Comparison of ENCODE assay signal across 1 cellular context in genomic region chr5:176901260-176902101, GRCh38.
TF ChIP-seq lines count a peak whose summit lies in the region.

No MANE protein-coding gene starts in this region.

TF ChIP-seq in HCT116, 20 proteins besides CTCF, POLR2A, EP300 and RAD21 (continued from another document):
- TF ChIP-seq, protein P1, sequence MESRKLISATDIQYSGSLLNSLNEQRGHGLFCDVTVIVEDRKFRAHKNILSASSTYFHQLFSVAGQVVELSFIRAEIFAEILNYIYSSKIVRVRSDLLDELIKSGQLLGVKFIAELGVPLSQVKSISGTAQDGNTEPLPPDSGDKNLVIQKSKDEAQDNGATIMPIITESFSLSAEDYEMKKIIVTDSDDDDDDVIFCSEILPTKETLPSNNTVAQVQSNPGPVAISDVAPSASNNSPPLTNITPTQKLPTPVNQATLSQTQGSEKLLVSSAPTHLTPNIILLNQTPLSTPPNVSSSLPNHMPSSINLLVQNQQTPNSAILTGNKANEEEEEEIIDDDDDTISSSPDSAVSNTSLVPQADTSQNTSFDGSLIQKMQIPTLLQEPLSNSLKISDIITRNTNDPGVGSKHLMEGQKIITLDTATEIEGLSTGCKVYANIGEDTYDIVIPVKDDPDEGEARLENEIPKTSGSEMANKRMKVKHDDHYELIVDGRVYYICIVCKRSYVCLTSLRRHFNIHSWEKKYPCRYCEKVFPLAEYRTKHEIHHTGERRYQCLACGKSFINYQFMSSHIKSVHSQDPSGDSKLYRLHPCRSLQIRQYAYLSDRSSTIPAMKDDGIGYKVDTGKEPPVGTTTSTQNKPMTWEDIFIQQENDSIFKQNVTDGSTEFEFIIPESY (IDR thresholded peaks at IDR 0.05; ENCODE audit: extremely low read depth, insufficient replicate concordance, low read length): no peak
- TF ChIP-seq EZH2 (IDR thresholded peaks at IDR 0.05) (no peak), ATF3 (IDR thresholded peaks at IDR 0.05) (no peak), EGR1 (IDR thresholded peaks at IDR 0.05; ENCODE audit: low read depth) (no peak), ELF1 (IDR thresholded peaks at IDR 0.05; ENCODE audit: borderline replicate concordance, low read depth) (no peak), JUND (IDR thresholded peaks at IDR 0.05) (no peak)
TF ChIP-seq in HCT116: peak in this region for 0.
